In genomic region chr5:151115272-151115905, GRCh38 we compare ENCODE assay signal across 8 cellular contexts. TPM values are rescaled to one million over a fixed set of nuclear protein-coding genes. Genes with fewer than 3 reads are reported as not detected.
DNase-seq lines count a peak whose midpoint lies in the region; ATAC-seq, FAIRE-seq and TF ChIP-seq lines count a peak whose summit lies in the region.

No MANE protein-coding gene starts in this region.

- H3K27me3 Mint-ChIP-seq in chondrocyte (ENCODE audit: low read depth): no peaks in the 10 kb centered on the region

- in situ Hi-C loops in Caki2 (cut with HindIII; ENCODE audit: low pct_unique_long_range_greater_than_20kb, low sequenced_read_pairs) (no loop called here), HepG2 (cut with HindIII; ENCODE audit: extremely low pct_ligation_motif_present, low pct_unique_long_range_greater_than_20kb) (loop anchor here (5.0 kb wide), 1 partner anchor 63 kb away; no protein-coding TSS in a partner anchor)

- H3K36me3 ChIP-seq in HepG2 (replicated peaks in 1 of 2; ENCODE audit: control insufficient read depth in 1 of 2, insufficient read depth in 2 of 2, low read length in 2 of 2): peaks cover 10 to 48% of the 10 kb centered on the region in 2 experiments; a peak in 4 of 5 replicates

- POLR2A ChIA-PET in HEK293T (lab: Yijun Ruan, JAX) (interaction anchor here (1.0 to 1.2 kb wide), 2 partner anchors 34 to 656 kb away, joined by 3 to 4 read pairs; partner anchors contain the start of genes G3BP1 and TNIP1), HepG2 (lab: Yijun Ruan, JAX) (interaction anchor here (1.0 kb wide), 2 partner anchors 30 to 64 kb away, joined by 3 to 5 read pairs; no protein-coding TSS in a partner anchor)

- TF ChIP-seq EP300 in HepG2 (IDR thresholded peaks at IDR 0.05; ENCODE audit: low read depth in 2 of 2, low read length in 2 of 2) (no peak), HepG2 (CRISPR knock-in tag; IDR thresholded peaks at IDR 0.05; ENCODE audit: borderline replicate concordance) (no peak)

- H3K36me3 Mint-ChIP-seq in chondrocyte (ENCODE audit: low read depth): peaks cover 36% of the 10 kb centered on the region

- BruUV-seq in HepG2 (replicated peaks; lab: Mats Ljungman, UMichigan): no TSS peak

- FAIRE-seq in HepG2 (lab: Jason Lieb, UNC): peak; percentile 37

- no peak overlapping the region for H3K4me3 Mint-ChIP-seq in chondrocyte (ENCODE audit: unreplicated experiment)

- no peaks in the 10 kb centered on the region for H4K20me1 ChIP-seq in HepG2 (ENCODE audit: insufficient read depth, low read length)

- H3K4me1 Mint-ChIP-seq in chondrocyte (ENCODE audit: low read depth): peaks cover 7% of the 10 kb centered on the region

- 10% methylated on average over 7 of the region's 7 CpGs for WGBS in HepG2 (ENCODE audit: low lambda C conversion rate)

- peak; percentile 93 for TF ChIP-seq CTCF in chondrocyte (IDR thresholded peaks at IDR 0.05)
- TF ChIP-seq CTCF in HepG2 (CRISPR knock-in tag; IDR thresholded peaks at IDR 0.05): peak; percentile 92

- no peak overlapping the region for H3K4me2 ChIP-seq in HepG2 (ENCODE audit: low read depth, low read length)

- TF ChIP-seq POLR2A in HepG2 (IDR thresholded peaks at IDR 0.05; ENCODE audit: insufficient read depth in 1 of 2, low read depth in 2 of 2, low read length in 2 of 2): no peak

- peak; percentile 77 for TF ChIP-seq RAD21 in HepG2 (CRISPR knock-in tag; IDR thresholded peaks at IDR 0.05)

- H3K4me1 ChIP-seq in HepG2 (ENCODE audit: insufficient read depth, low read length): no peaks in the 10 kb centered on the region

- H3K9me3 ChIP-seq in HepG2 (ENCODE audit: low read length): no peaks in the 10 kb centered on the region

- CTCF ChIA-PET in HEK293T (lab: Yijun Ruan, JAX) (interaction anchor here (0.5 to 6.8 kb wide), 34 partner anchors 8 to 536 kb away, joined by 3 to 99 read pairs (median 5); partner anchors contain the start of genes ANXA6 and TNIP1), HepG2 (lab: Yijun Ruan, JAX; ENCODE audit: low intra/inter-chr PET ratio, low total read pairs) (interaction anchor here (1.2 to 3.9 kb wide), 6 partner anchors 50 to 314 kb away, joined by 4 to 62 read pairs (median 10); no protein-coding TSS in a partner anchor)

- ATAC-seq in HepG2: peak; percentile 81

- no peak overlapping the region for H3K4me3 ChIP-seq in HepG2 (replicated peaks in 1 of 3; ENCODE audit: insufficient read depth in 1 of 3, low read depth in 2 of 3, low read length in 3 of 3)

- intact Hi-C loops in HepG2 (cut with micrococcal nuclease; ENCODE audit: unreplicated experiment): loop anchor here (1.0 kb wide), 3 partner anchors 35 to 113 kb away; no protein-coding TSS in a partner anchor

- no peaks in the 10 kb centered on the region; a peak in 1 of 5 replicates for H3K27me3 ChIP-seq in HepG2 (ENCODE audit: control insufficient read depth in 1 of 2, insufficient read depth in 2 of 2, low read length in 2 of 2)

- H2AFZ ChIP-seq in HepG2 (ENCODE audit: low read length): no peak overlapping the region

- H3K9me3 Mint-ChIP-seq in chondrocyte (ENCODE audit: low read depth): no peaks in the 10 kb centered on the region

- DNase-seq in Caki2 (ENCODE audit: low read depth): peak; percentile 48
- peak; percentile 85 for DNase-seq in HEK293T (ENCODE audit: extremely low spot score)
- DNase-seq in NCI-H226: peak; percentile 19
- DNase-seq in activated CD4-positive, alpha-beta T cell treated with anti-CD3 and anti-CD28 coated beads for 48 hours: peak; percentile 81
- no peak for DNase-seq in chondrocyte (ENCODE audit: low spot score)
- peak; percentile 32 for DNase-seq in HepG2 (ENCODE audit: low spot score)
- peak; percentile 21 to 70 (median 39) for DNase-seq in stimulated activated CD4-positive, alpha-beta T cell treated with anti-CD3 and anti-CD28 coated beads, TNF-alpha, amount 100 ng/mL, for 1 hour (ENCODE audit: low read depth in 3 of 3, low spot score in 1 of 3)
- DNase-seq in cortex of kidney (lab: John Stamatoyannopoulos, UW): no peak

- H3K27ac ChIP-seq in HepG2 (ENCODE audit: extremely low read length, insufficient read depth, low read length): no peak overlapping the region

- H3K79me2 ChIP-seq in HepG2 (ENCODE audit: insufficient read depth, low read length): no peaks in the 10 kb centered on the region

- H3K9ac ChIP-seq in HepG2 (ENCODE audit: insufficient read depth, low read depth, low read length): no peak overlapping the region

- no peak overlapping the region for H3K27ac Mint-ChIP-seq in chondrocyte (ENCODE audit: unreplicated experiment)

TF ChIP-seq in HEK293T, 16 proteins besides CTCF, POLR2A, EP300 and RAD21 (continues in another document):
- TF ChIP-seq BHLHE40 (IDR thresholded peaks at IDR 0.05; ENCODE audit: borderline replicate concordance) (no peak), SP1 (IDR thresholded peaks at IDR 0.05) (no peak), SUZ12 (IDR thresholded peaks at IDR 0.05) (no peak), ZNF384 (IDR thresholded peaks at IDR 0.05) (no peak), ARNT (IDR thresholded peaks at IDR 0.05) (no peak), L3MBTL2 (conservative IDR thresholded peaks at IDR 0.05) (no peak), TARDBP (IDR thresholded peaks at IDR 0.05) (no peak), NFRKB (IDR thresholded peaks at IDR 0.05) (no peak), LEF1 (IDR thresholded peaks at IDR 0.05; ENCODE audit: borderline replicate concordance) (no peak), ELF4 (IDR thresholded peaks at IDR 0.05) (no peak)

TF ChIP-seq in HepG2, 621 proteins besides CTCF, POLR2A, EP300 and RAD21 (continues in another document):
- no peak for TF ChIP-seq JUN (CRISPR knock-in tag; IDR thresholded peaks at IDR 0.05)
- TF ChIP-seq KDM2A (CRISPR knock-in tag; IDR thresholded peaks at IDR 0.05; ENCODE audit: borderline replicate concordance, low read depth): peak; percentile 63; the same call in 1 of the 2 replicates
- no peak for TF ChIP-seq ZNF878 (CRISPR knock-in tag; IDR thresholded peaks at IDR 0.05)
- TF ChIP-seq ZNF564 (CRISPR knock-in tag; IDR thresholded peaks at IDR 0.05): no peak
- TF ChIP-seq KLF16 (CRISPR knock-in tag; IDR thresholded peaks at IDR 0.05): 0 out of 4 replicates have a peak, but pooled peaks of 1 of the 2 experiments have one; percentile 30
- no peak for TF ChIP-seq ZNF772 (CRISPR knock-in tag; IDR thresholded peaks at IDR 0.05)

RNA-seq across cellular contexts. Expression of gene TNIP1, which starts 34.6 kb away (rescaled TPM):
- 160 and 176 TPM in 2 replicates for total RNA-seq in Caki2 (2014; rRNA removed; shearing (Covaris generic); ENCODE audit: low replicate concordance)
- 47.2 to 75.6 TPM (median 74.0 TPM) in 3 replicates for total RNA-seq in chondrocyte
- 26.2 and 29.8 TPM in 2 replicates for total RNA-seq in HepG2 (2016; rRNA removed; fragmentation: Illumina TruSeq; extraction: Trizol)
- 11.3 and 13.0 TPM in 2 replicates for total RNA-seq in HepG2 (2016; cell fraction: cytosol; rRNA removed; fragmentation: Illumina TruSeq; extraction: Trizol; ENCODE audit: low read depth)
- total RNA-seq in HepG2 (2016; cell fraction: insoluble cytoplasmic fraction; rRNA removed; fragmentation: Illumina TruSeq; extraction: Trizol): 22.8 and 24.5 TPM in 2 replicates
- 28.9 and 33.7 TPM in 2 replicates for total RNA-seq in HepG2 (2016; cell fraction: membrane; rRNA removed; fragmentation: Illumina TruSeq; extraction: Trizol)
- total RNA-seq in HepG2 (2016; cell fraction: nucleus; rRNA removed; fragmentation: Illumina TruSeq; extraction: Trizol): 16.2 and 22.2 TPM in 2 replicates
- polyA plus RNA-seq in HepG2 (2011; rRNA removed): 45.9 and 48.7 TPM in 2 replicates
- polyA plus RNA-seq in HepG2 (2011; cell fraction: cytosol; rRNA removed): 40.8 and 45.3 TPM in 2 replicates
- 57.3 and 59.8 TPM in 2 replicates for polyA plus RNA-seq in HepG2 (2011; cell fraction: nucleus; rRNA removed)
- polyA plus RNA-seq in HepG2 (2012): 52.5 and 57.8 TPM in 2 replicates
- polyA plus RNA-seq in HepG2 (2016; cell fraction: cytosol; fragmentation: Illumina TruSeq; extraction: Trizol; ENCODE audit: low read depth): 16.8 and 17.8 TPM in 2 replicates
- polyA plus RNA-seq in HepG2 (2016; cell fraction: insoluble cytoplasmic fraction; fragmentation: Illumina TruSeq; extraction: Trizol; ENCODE audit: low read depth): 26.4 and 35.7 TPM in 2 replicates
- 31.5 and 33.1 TPM in 2 replicates for polyA plus RNA-seq in HepG2 (2016; cell fraction: membrane; fragmentation: Illumina TruSeq; extraction: Trizol; ENCODE audit: low read depth)
- 29.8 and 34.0 TPM in 2 replicates for polyA plus RNA-seq in HepG2 (2016; cell fraction: nucleus; fragmentation: Illumina TruSeq; extraction: Trizol; ENCODE audit: insufficient read depth, low read depth)
- polyA minus RNA-seq in HepG2 (2011; rRNA and poly(A)+ RNA removed; ENCODE audit: low replicate concordance): 45.2 and 73.0 TPM in 2 replicates
- polyA minus RNA-seq in HepG2 (2011; cell fraction: cytosol; rRNA and poly(A)+ RNA removed): 45.8 and 51.1 TPM in 2 replicates
- polyA minus RNA-seq in HepG2 (2011; cell fraction: nucleus; rRNA and poly(A)+ RNA removed): 50.0 and 60.3 TPM in 2 replicates

RNA-seq across cellular contexts. Expression of gene ANXA6, which starts 42.2 kb away (rescaled TPM):
- total RNA-seq in Caki2 (2014; rRNA removed; shearing (Covaris generic); ENCODE audit: low replicate concordance): 81.1 and 98.2 TPM in 2 replicates
- 333 to 456 TPM (median 450 TPM) in 3 replicates for total RNA-seq in chondrocyte
- total RNA-seq in HepG2 (2016; rRNA removed; fragmentation: Illumina TruSeq; extraction: Trizol): 125 and 154 TPM in 2 replicates
- 13.0 and 15.5 TPM in 2 replicates for total RNA-seq in HepG2 (2016; cell fraction: cytosol; rRNA removed; fragmentation: Illumina TruSeq; extraction: Trizol; ENCODE audit: low read depth)
- total RNA-seq in HepG2 (2016; cell fraction: insoluble cytoplasmic fraction; rRNA removed; fragmentation: Illumina TruSeq; extraction: Trizol): 125 and 156 TPM in 2 replicates
- 28.1 and 29.3 TPM in 2 replicates for total RNA-seq in HepG2 (2016; cell fraction: membrane; rRNA removed; fragmentation: Illumina TruSeq; extraction: Trizol)
- total RNA-seq in HepG2 (2016; cell fraction: nucleus; rRNA removed; fragmentation: Illumina TruSeq; extraction: Trizol): 84.2 and 86.1 TPM in 2 replicates
- 103 and 120 TPM in 2 replicates for polyA plus RNA-seq in HepG2 (2011; rRNA removed)
- 124 and 134 TPM in 2 replicates for polyA plus RNA-seq in HepG2 (2011; cell fraction: cytosol; rRNA removed)
- 132 and 143 TPM in 2 replicates for polyA plus RNA-seq in HepG2 (2011; cell fraction: nucleus; rRNA removed)
- polyA plus RNA-seq in HepG2 (2012): 69.6 and 82.1 TPM in 2 replicates
- 9.6 and 11.8 TPM in 2 replicates for polyA plus RNA-seq in HepG2 (2016; cell fraction: cytosol; fragmentation: Illumina TruSeq; extraction: Trizol; ENCODE audit: low read depth)
- polyA plus RNA-seq in HepG2 (2016; cell fraction: insoluble cytoplasmic fraction; fragmentation: Illumina TruSeq; extraction: Trizol; ENCODE audit: low read depth): 126 and 134 TPM in 2 replicates
- 18.1 and 19.2 TPM in 2 replicates for polyA plus RNA-seq in HepG2 (2016; cell fraction: membrane; fragmentation: Illumina TruSeq; extraction: Trizol; ENCODE audit: low read depth)
- polyA plus RNA-seq in HepG2 (2016; cell fraction: nucleus; fragmentation: Illumina TruSeq; extraction: Trizol; ENCODE audit: insufficient read depth, low read depth): 81.8 and 98.3 TPM in 2 replicates
- polyA minus RNA-seq in HepG2 (2011; rRNA and poly(A)+ RNA removed; ENCODE audit: low replicate concordance): 67.1 and 157 TPM in 2 replicates
- polyA minus RNA-seq in HepG2 (2011; cell fraction: cytosol; rRNA and poly(A)+ RNA removed): 96.9 and 110 TPM in 2 replicates
- 81.6 and 116 TPM in 2 replicates for polyA minus RNA-seq in HepG2 (2011; cell fraction: nucleus; rRNA and poly(A)+ RNA removed)

Comparison
In these comparisons a context has a peak if more than half of its experiments do, and no peak if none do; other contexts are left out.
1. DNase-seq: peak in Caki2 (single experiment), HEK293T (single experiment), NCI-H226 (single experiment), activated CD4-positive, alpha-beta T cell treated with anti-CD3 and anti-CD28 coated beads for 48 hours (single experiment), HepG2 (single experiment) and stimulated activated CD4-positive, alpha-beta T cell treated with anti-CD3 and anti-CD28 coated beads, TNF-alpha, amount 100 ng/mL, for 1 hour (3 of 3); none in chondrocyte (single experiment) and cortex of kidney (single experiment).